ENCODE assay signal across 9 cellular contexts in genomic region chr12:120225200-120225558, GRCh38. TPM values are rescaled to one million over a fixed set of nuclear protein-coding genes. Genes with fewer than 3 reads are reported as not detected.
DNase-seq lines count a peak whose midpoint lies in the region; ATAC-seq and TF ChIP-seq lines count a peak whose summit lies in the region.
"Had no signal": no experiment of that assay in that cellular context is flagged by ENCODE, and none has a peak within 500 bp of the region (broad histone marks: within the 10 kb centered on the region; RNA-seq: fewer than 3 reads in every experiment).

No MANE protein-coding gene starts in this region.

- H3K27ac ChIP-seq in AG04450 (ENCODE audit: low read depth, low read length): peak overlapping the region; percentile 11
- peak overlapping the region; percentile 34; the same call in 1 of the 2 replicates for H3K27ac ChIP-seq in HCT116 (ENCODE audit: low read depth, low read length)

- RAD21 ChIA-PET in HCT116 (lab: Charles Lee; ENCODE audit: low non-redundant PET in 1 of 2, low total read pairs in 2 of 2, uncharacterized antibody in 2 of 2, unreplicated experiment in 2 of 2): no interaction called here

- TF ChIP-seq RAD21 in HCT116 (IDR thresholded peaks at IDR 0.05; ENCODE audit: low read depth): no peak

- POLR2A ChIA-PET in AG04450 (lab: Yijun Ruan, JAX): interaction anchor here (1.0 to 9.2 kb wide), 3 partner anchors 24 to 66 kb away, joined by 3 to 136 read pairs (median 118); partner anchors contain the start of genes PXN and RPLP0
- POLR2A ChIA-PET in HCT116 (lab: Charles Lee): interaction anchor here (6.2 to 8.9 kb wide), 3 partner anchors 23 to 66 kb away, joined by 52 to 394 read pairs (median 123); partner anchors contain the start of genes PXN, RNU4-1, RNU4-2 and RPLP0
- POLR2A ChIA-PET in MCF 10A (lab: Yijun Ruan, JAX): interaction anchor here (0.6 to 17.7 kb wide), 9 partner anchors 12 to 92 kb away, joined by 3 to 549 read pairs (median 4); partner anchors contain the start of genes GCN1, PXN, RNU4-1 and RNU4-2
- POLR2A ChIA-PET in naive thymus-derived CD8-positive, alpha-beta T cell (lab: Charles Lee): interaction anchor here (1.3 to 10.4 kb wide), 5 partner anchors 15 to 66 kb away, joined by 3 to 211 read pairs (median 92); partner anchors contain the start of genes PXN, RNU4-1, RNU4-2 and RPLP0

- H3K4me2 ChIP-seq in HCT116 (ENCODE audit: low read length): no peak overlapping the region

- ATAC-seq in HCT116: no peak
- no peak for ATAC-seq in naive thymus-derived CD8-positive, alpha-beta T cell
- no peak for ATAC-seq in GM18517 (IDR thresholded peaks at IDR 0.05; ENCODE audit: unreplicated experiment)
- no peak for ATAC-seq in HG02678 (IDR thresholded peaks at IDR 0.05; ENCODE audit: unreplicated experiment)
- ATAC-seq in GM18520 (IDR thresholded peaks at IDR 0.05; ENCODE audit: unreplicated experiment): no peak

- no peak for TF ChIP-seq CTCF in AG04450 (IDR thresholded peaks at IDR 0.05; ENCODE audit: low read depth, low read length)
- no peak for TF ChIP-seq CTCF in HCT116 (IDR thresholded peaks at IDR 0.05 in 2 of 3, conservative IDR thresholded peaks at IDR 0.05 in 1 of 3; ENCODE audit: borderline replicate concordance in 1 of 3, insufficient read depth in 1 of 3, low read depth in 2 of 3, low read length in 2 of 3)
- no peak for TF ChIP-seq CTCF in MCF 10A (IDR thresholded peaks at IDR 0.05; ENCODE audit: unreplicated experiment)

- H3K9me3 Mint-ChIP-seq in MCF 10A (ENCODE audit: unreplicated experiment): no peaks in the 10 kb centered on the region
- no peaks in the 10 kb centered on the region for H3K9me3 Mint-ChIP-seq in naive thymus-derived CD8-positive, alpha-beta T cell

- peaks cover 69% of the 10 kb centered on the region for H3K79me2 ChIP-seq in HCT116 (ENCODE audit: insufficient read depth, low read length)

- no peaks in the 10 kb centered on the region for H3K27me3 Mint-ChIP-seq in MCF 10A (ENCODE audit: insufficient read depth, unreplicated experiment)
- H3K27me3 Mint-ChIP-seq in naive thymus-derived CD8-positive, alpha-beta T cell: no peaks in the 10 kb centered on the region

- H3K27me3 ChIP-seq in AG04450 (ENCODE audit: control insufficient read depth, insufficient read depth, low read length) (no peaks in the 10 kb centered on the region), HCT116 (ENCODE audit: insufficient read depth, low read length) (no peaks in the 10 kb centered on the region)

- TF ChIP-seq POLR2A in HCT116 (IDR thresholded peaks at IDR 0.05; ENCODE audit: borderline replicate concordance, extremely low read depth, insufficient read depth, insufficient read length): no peak

- no peak overlapping the region for H2AFZ ChIP-seq in HCT116 (ENCODE audit: low read depth, low read length, poor library complexity, severe bottlenecking)

- H3K9ac ChIP-seq in HCT116 (ENCODE audit: low read length): no peak overlapping the region

- CTCF ChIA-PET in AG04450 (lab: Charles Lee): interaction anchor here (2.0 to 15.6 kb wide), 2 partner anchors 40 to 77 kb away, joined by 5 to 685 read pairs; partner anchors contain the start of genes PXN and SIRT4
- CTCF ChIA-PET in HCT116 (lab: Charles Lee): no interaction called here
- CTCF ChIA-PET in MCF 10A (lab: Yijun Ruan, JAX): interaction anchor here (1.4 to 12.4 kb wide), 4 partner anchors 9 to 43 kb away, joined by 4 to 454 read pairs (median 211); partner anchors contain the start of genes PXN and RPLP0

- H4K20me1 ChIP-seq in HCT116 (ENCODE audit: insufficient read depth): peaks cover 8% of the 10 kb centered on the region; the same call in 1 of the 2 replicates

- intact Hi-C loops in HCT116 (cut with micrococcal nuclease) (no loop called here), MCF 10A (cut with micrococcal nuclease) (no loop called here)

- peaks cover 76% of the 10 kb centered on the region for H3K36me3 Mint-ChIP-seq in MCF 10A (ENCODE audit: insufficient read depth, unreplicated experiment)
- H3K36me3 Mint-ChIP-seq in naive thymus-derived CD8-positive, alpha-beta T cell: peaks cover 0 to 41% (median 0%) of the 10 kb centered on the region in 3 donors

- peak overlapping the region; percentile 67 for H3K4me3 Mint-ChIP-seq in MCF 10A (ENCODE audit: unreplicated experiment)
- H3K4me3 Mint-ChIP-seq in naive thymus-derived CD8-positive, alpha-beta T cell: peak overlapping the region in 8 of 10 donors; percentile 9 to 70 (median 54)

- peaks cover 30% of the 10 kb centered on the region for H3K4me1 Mint-ChIP-seq in MCF 10A (ENCODE audit: insufficient read depth, unreplicated experiment)
- peaks cover 22 to 60% (median 57%) of the 10 kb centered on the region in 4 donors for H3K4me1 Mint-ChIP-seq in naive thymus-derived CD8-positive, alpha-beta T cell

- peaks cover 28 to 52% of the 10 kb centered on the region in 2 experiments for H3K4me1 ChIP-seq in HCT116 (ENCODE audit: control insufficient read depth in 1 of 2, insufficient read depth in 2 of 2, low read length in 2 of 2)

- DNase-seq in AG04450 (ENCODE audit: low read depth, low spot score): no peak
- no peak for DNase-seq in HCT116 (ENCODE audit: low read depth, low spot score)
- no peak for DNase-seq in MCF 10A (ENCODE audit: unreplicated experiment)
- DNase-seq in naive thymus-derived CD8-positive, alpha-beta T cell: no peak
- DNase-seq in SHP77 treated with DMSO at 0.1 percent for 48 hours (lab: John Stamatoyannopoulos, UW): no peak
- DNase-seq: activated CD4-positive, CD25-positive, alpha-beta regulatory T cell had no signal

- H3K27ac Mint-ChIP-seq in MCF 10A (ENCODE audit: low read depth, unreplicated experiment): peak overlapping the region; percentile 93
- H3K27ac Mint-ChIP-seq in naive thymus-derived CD8-positive, alpha-beta T cell: peak overlapping the region; percentile 52 to 82 (median 66)

- no peaks in the 10 kb centered on the region for H3K9me2 ChIP-seq in HCT116 (ENCODE audit: insufficient read depth)

- H3K9me3 ChIP-seq in AG04450 (ENCODE audit: control insufficient read depth, insufficient read depth, low read length) (no peaks in the 10 kb centered on the region), HCT116 (ENCODE audit: control insufficient read depth in 1 of 2, insufficient read depth in 1 of 2, low read depth in 1 of 2, low read length in 2 of 2) (no peaks in the 10 kb centered on the region)

- peaks cover 29 to 54% of the 10 kb centered on the region in 2 experiments; a peak in 3 of 4 replicates for H3K36me3 ChIP-seq in HCT116 (ENCODE audit: control insufficient read depth in 1 of 2, insufficient read depth in 2 of 2, low read length in 2 of 2)

- BruUV-seq in HCT116 (replicated peaks; lab: Mats Ljungman, UMichigan) (no TSS peak), MCF 10A (replicated peaks; lab: Mats Ljungman, UMichigan) (no TSS peak)

- H3K4me3 ChIP-seq in AG04450 (ENCODE audit: low read depth, low read length): no peak overlapping the region
- no peak overlapping the region for H3K4me3 ChIP-seq in HCT116 (replicated peaks in 1 of 2; ENCODE audit: low read depth in 1 of 2, low read length in 2 of 2)

TF ChIP-seq in HCT116, 20 proteins besides CTCF, POLR2A, EP300 and RAD21:
- TF ChIP-seq EGR1 (IDR thresholded peaks at IDR 0.05; ENCODE audit: low read depth): no peak

RNA-seq across cellular contexts. Expression of gene RPLP0, which starts 24.3 kb away (rescaled TPM):
- polyA plus RNA-seq in AG04450 (2011; rRNA removed): 4,854 and 5,695 TPM in 2 replicates
- polyA minus RNA-seq in AG04450 (2011; rRNA and poly(A)+ RNA removed): 2,992 and 3,454 TPM in 2 replicates
- total RNA-seq in HCT116 (2021; ENCODE audit: unreplicated experiment) (4,123 TPM), MCF 10A (2022) (2,870 and 3,181 TPM in 2 replicates)
- 6,734 and 7,674 TPM in 2 replicates for polyA plus RNA-seq in HCT116 (2012)
- total RNA-seq in naive thymus-derived CD8-positive, alpha-beta T cell: 1,000 to 10,000 TPM; 1,511 to 1,568 TPM
- 1,000 to 10,000 TPM; 1,821 to 2,320 (median 1,964) TPM for polyA plus RNA-seq in naive thymus-derived CD8-positive, alpha-beta T cell

RNA-seq across cellular contexts. Expression of gene GCN1, which starts 30.7 kb away (rescaled TPM):
- polyA plus RNA-seq in AG04450 (2011; rRNA removed): 44.5 and 50.4 TPM in 2 replicates
- 144 and 184 TPM in 2 replicates for polyA minus RNA-seq in AG04450 (2011; rRNA and poly(A)+ RNA removed)
- total RNA-seq in HCT116 (2021; ENCODE audit: unreplicated experiment) (184 TPM), MCF 10A (2022) (116 and 117 TPM in 2 replicates)
- 94.9 and 100 TPM in 2 replicates for polyA plus RNA-seq in HCT116 (2012)
- 100 to 1,000 TPM; 132 to 133 TPM for total RNA-seq in naive thymus-derived CD8-positive, alpha-beta T cell
- polyA plus RNA-seq in naive thymus-derived CD8-positive, alpha-beta T cell: 10 to 100 TPM; 14.9 to 28.3 (median 23.8) TPM

RNA-seq across cellular contexts. Expression of gene PXN, which starts 40.4 kb away (rescaled TPM):
- polyA plus RNA-seq in AG04450 (2011; rRNA removed): 35.0 and 48.1 TPM in 2 replicates
- 37.7 and 60.7 TPM in 2 replicates for polyA minus RNA-seq in AG04450 (2011; rRNA and poly(A)+ RNA removed)
- total RNA-seq in HCT116 (2021; ENCODE audit: unreplicated experiment) (211 TPM), MCF 10A (2022) (216 and 256 TPM in 2 replicates)
- polyA plus RNA-seq in HCT116 (2012): 161 and 178 TPM in 2 replicates
- 10 to 100 TPM; 93.9 to 96.6 TPM for total RNA-seq in naive thymus-derived CD8-positive, alpha-beta T cell
- polyA plus RNA-seq in naive thymus-derived CD8-positive, alpha-beta T cell: 10 to 100 TPM; 64.3 to 95.6 (median 80.4) TPM
